In the genomic region with DNA sequence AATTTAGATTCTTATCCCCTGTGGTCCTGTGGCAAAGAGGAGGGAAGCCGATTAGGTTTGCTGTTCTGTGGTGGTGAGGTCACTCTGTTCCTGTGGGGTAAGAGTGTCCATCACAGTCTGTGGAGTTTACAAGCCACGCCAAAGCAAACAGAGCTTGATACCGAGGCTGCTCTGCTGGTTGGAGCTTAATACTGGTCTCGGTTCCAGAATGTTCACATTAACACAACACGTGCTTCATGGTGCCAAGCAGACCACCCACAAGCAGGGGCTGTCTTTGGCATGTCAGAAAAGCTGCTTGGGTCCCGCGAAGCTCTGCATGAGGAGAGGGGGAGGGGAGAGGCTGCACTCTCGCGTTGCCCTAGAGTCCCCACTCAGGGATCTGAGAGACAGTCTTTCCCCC, we compare ENCODE assay signal across 20 cellular contexts. TPM values are rescaled to one million over a fixed set of nuclear protein-coding genes. Genes with fewer than 3 reads are reported as not detected.
A peak's percentile ranks its signal among the peaks of the same experiment; 100 is the strongest.
DNase-seq lines count a peak whose midpoint lies in the region; ATAC-seq, FAIRE-seq and TF ChIP-seq lines count a peak whose summit lies in the region.
"Had no signal": no experiment of that assay in that cellular context is flagged by ENCODE, and none has a peak within 500 bp of the region (broad histone marks: within the 10 kb centered on the region; RNA-seq: fewer than 3 reads in every experiment).

No MANE protein-coding gene starts in this region.

- H3K27me3 Mint-ChIP-seq in CD4-positive, alpha-beta T cell: no peaks in the 10 kb centered on the region
- H3K27me3 Mint-ChIP-seq: activated CD4-positive, alpha-beta T cell treated with anti-CD3 and anti-CD28 coated beads for 36 hours; progenitor cell of endocrine pancreas; T-cell had no signal

- POLR2A ChIA-PET in A549 (lab: Yijun Ruan, JAX): no interaction called here
- POLR2A ChIA-PET in CD4-positive, alpha-beta T cell (lab: Charles Lee): no interaction called here

- no peak for TF ChIP-seq EP300 in A549 (IDR thresholded peaks at IDR 0.05)

- peaks cover 76% of the 10 kb centered on the region for H3K36me3 Mint-ChIP-seq in CD4-positive, alpha-beta T cell (ENCODE audit: low read depth)

- peaks cover 38% of the 10 kb centered on the region for H3K4me1 Mint-ChIP-seq in CD4-positive, alpha-beta T cell (ENCODE audit: low read depth)

- peaks cover 23% of the 10 kb centered on the region for H3K4me1 ChIP-seq in A549

- H3K4me2 ChIP-seq in A549: peak overlapping the region; percentile 57
- H3K4me2 ChIP-seq: BLaER1, KMS-11 had no signal

- H3K27me3 ChIP-seq in CD4-positive, alpha-beta T cell (ENCODE audit: control insufficient read depth, insufficient read depth, low read length): no peaks in the 10 kb centered on the region
- H3K27me3 ChIP-seq: BLaER1, transverse colon had no signal

- peak overlapping the region; percentile 28 for H3K27ac Mint-ChIP-seq in CD4-positive, alpha-beta T cell
- H3K27ac Mint-ChIP-seq: progenitor cell of endocrine pancreas, T-cell had no signal

- ATAC-seq in A549 (peak; percentile 72 to 75), left lobe of liver (peak; percentile 55), GM19351 (IDR thresholded peaks at IDR 0.05; ENCODE audit: unreplicated experiment) (no peak)
- ATAC-seq in CD4-positive, alpha-beta T cell (ENCODE audit: poor library complexity): no peak
- ATAC-seq: activated CD4-positive, alpha-beta T cell treated with anti-CD3 and anti-CD28 coated beads for 36 hours; HCT116; T-cell had no signal

- no peaks in the 10 kb centered on the region for H3K9me3 Mint-ChIP-seq in CD4-positive, alpha-beta T cell
- H3K9me3 Mint-ChIP-seq: T-cell had no signal

- FAIRE-seq in A549 (lab: Jason Lieb, UNC) (no peak), frontal cortex (lab: Jason Lieb, UNC) (no peak)

- no peaks in the 10 kb centered on the region for H3K9me3 ChIP-seq in A549
- H3K9me3 ChIP-seq in CD4-positive, alpha-beta T cell (ENCODE audit: control insufficient read depth, low read length): no peaks in the 10 kb centered on the region
- H3K9me3 ChIP-seq: BLaER1, transverse colon had no signal

- H3K4me3 ChIP-seq in A549: no peak overlapping the region
- H3K4me3 ChIP-seq in astrocyte of the cerebellum (ENCODE audit: low read depth, low read length): no peak overlapping the region
- H3K4me3 ChIP-seq: BLaER1, transverse colon had no signal

- no peak for TF ChIP-seq RAD21 in A549 (conservative IDR thresholded peaks at IDR 0.05 in 1 of 2, IDR thresholded peaks at IDR 0.05 in 1 of 2)

- in situ Hi-C loops in astrocyte of the cerebellum (cut with HindIII; ENCODE audit: low sequenced_read_pairs): loop anchor here (10.0 kb wide), 1 partner anchor 50 kb away; the partner anchor contains the start of gene DNAJB6

- no peak overlapping the region for H3K4me3 Mint-ChIP-seq in CD4-positive, alpha-beta T cell
- H3K4me3 Mint-ChIP-seq: activated CD4-positive, alpha-beta T cell treated with anti-CD3 and anti-CD28 coated beads for 36 hours; T-cell had no signal

- 33% methylated on average over 9 of the region's 9 CpGs for WGBS in A549 (ENCODE audit: missing lambda C conversion rate)

- peak overlapping the region; percentile 71 to 80; a peak in 5 of 6 replicates for H3K27ac ChIP-seq in A549
- no peak overlapping the region for H3K27ac ChIP-seq in CD4-positive, alpha-beta T cell (ENCODE audit: low read depth, low read length)
- H3K27ac ChIP-seq: BLaER1, KMS-11, transverse colon had no signal

- intact Hi-C loops in CD4-positive, alpha-beta T cell (cut with DNase I, micrococcal nuclease): no loop called here

- DNase-seq in A549 (ENCODE audit: low read depth in 1 of 2, low spot score in 1 of 2) (peak in 1 of 2 experiments; percentile 68), astrocyte of the cerebellum (ENCODE audit: low read depth) (peak; percentile 33), left lobe of liver (ENCODE audit: low spot score) (no peak), frontal cortex (ENCODE audit: low spot score in 2 of 2) (no peak), iPS-NIHi7 (ENCODE audit: extremely low spot score) (no peak)
- no peak for DNase-seq in CD4-positive, alpha-beta T cell
- no peak for DNase-seq in stimulated activated CD4-positive, alpha-beta T cell treated with anti-CD3 and anti-CD28 coated beads, Interleukin-12 subunit alpha, Interleukin-12 subunit beta, amount 100 ng/mL, for 4 hours
- DNase-seq: activated CD4-positive, alpha-beta T cell treated with anti-CD3 and anti-CD28 coated beads for 36 hours; DMS79 treated with DMSO at 0.1 percent for 48 hours; effector CD4-positive, alpha-beta T cell; foreskin melanocyte; NCI-H1436 treated with DMSO at 0.1 percent for 48 hours; NCI-H524 treated with DMSO at 0.1 percent for 48 hours; T-cell; transverse colon had no signal

- TF ChIP-seq CTCF in A549 (IDR thresholded peaks at IDR 0.05): no peak
- no peak for TF ChIP-seq CTCF in CD4-positive, alpha-beta T cell (IDR thresholded peaks at IDR 0.05)
- TF ChIP-seq CTCF in astrocyte of the cerebellum (IDR thresholded peaks at IDR 0.05; ENCODE audit: low read depth, low read length, missing control alignments): no peak

- no peak for TF ChIP-seq POLR2A in A549 (IDR thresholded peaks at IDR 0.05; ENCODE audit: low read length)

- CTCF ChIA-PET in A549 (lab: Yijun Ruan, JAX): interaction anchor here (0.7 to 1.8 kb wide), 2 partner anchors 45 to 48 kb away, joined by 3 to 6 read pairs; no protein-coding TSS in a partner anchor
- CTCF ChIA-PET in CD4-positive, alpha-beta T cell (lab: Charles Lee): no interaction called here

TF ChIP-seq in A549, 52 proteins besides CTCF, POLR2A, EP300 and RAD21:
- TF ChIP-seq NR3C1 (IDR thresholded peaks at IDR 0.05) (no peak), NPAS2 (CRISPR knock-in tag; IDR thresholded peaks at IDR 0.05; ENCODE audit: borderline replicate concordance) (no peak), BCL3 (IDR thresholded peaks at IDR 0.05) (no peak), POLR2AphosphoS2 (conservative IDR thresholded peaks at IDR 0.05; ENCODE audit: low read length) (no peak), RNF2 (IDR thresholded peaks at IDR 0.05; ENCODE audit: borderline replicate concordance, low read depth) (no peak), JUN (IDR thresholded peaks at IDR 0.05) (no peak)
- TF ChIP-seq, protein P1, sequence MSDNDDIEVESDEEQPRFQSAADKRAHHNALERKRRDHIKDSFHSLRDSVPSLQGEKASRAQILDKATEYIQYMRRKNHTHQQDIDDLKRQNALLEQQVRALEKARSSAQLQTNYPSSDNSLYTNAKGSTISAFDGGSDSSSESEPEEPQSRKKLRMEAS (IDR thresholded peaks at IDR 0.05): peak; percentile 55; the same call in 1 of the 2 replicates

RNA-seq across cellular contexts. Expression of gene DNAJB6, which starts 47.5 kb away (rescaled TPM):
- polyA plus RNA-seq in A549 (2011; rRNA removed) (71.2 and 117 TPM in 2 replicates), A549 (2017; fragmentation: RNase III; extraction: RNeasy Plus Mini Kit Qiagen cat#74134 plus additional on column Dnase treatment) (128 to 136 TPM (median 131 TPM) in 3 replicates)
- polyA plus RNA-seq in A549 (2012; cell fraction: cytosol; rRNA removed): 58.0 and 60.0 TPM in 2 replicates
- 64.6 and 79.2 TPM in 2 replicates for polyA plus RNA-seq in A549 (2012; cell fraction: nucleus; rRNA removed)
- 19.9 and 22.8 TPM in 2 replicates for polyA minus RNA-seq in A549 (2011; rRNA and poly(A)+ RNA removed)
- total RNA-seq in CD4-positive, alpha-beta T cell: 100 to 1,000 TPM; 232 to 242 TPM
- total RNA-seq in left lobe of liver (26.3 TPM), frontal cortex (229 TPM)

Comparison
In these comparisons a context has a peak if more than half of its experiments do, and no peak if none do; other contexts are left out.
1. ATAC-seq: peak in A549 (2 of 2) and left lobe of liver (single experiment); none in CD4-positive, alpha-beta T cell (single experiment) and GM19351 (single experiment).